In the genomic region with DNA sequence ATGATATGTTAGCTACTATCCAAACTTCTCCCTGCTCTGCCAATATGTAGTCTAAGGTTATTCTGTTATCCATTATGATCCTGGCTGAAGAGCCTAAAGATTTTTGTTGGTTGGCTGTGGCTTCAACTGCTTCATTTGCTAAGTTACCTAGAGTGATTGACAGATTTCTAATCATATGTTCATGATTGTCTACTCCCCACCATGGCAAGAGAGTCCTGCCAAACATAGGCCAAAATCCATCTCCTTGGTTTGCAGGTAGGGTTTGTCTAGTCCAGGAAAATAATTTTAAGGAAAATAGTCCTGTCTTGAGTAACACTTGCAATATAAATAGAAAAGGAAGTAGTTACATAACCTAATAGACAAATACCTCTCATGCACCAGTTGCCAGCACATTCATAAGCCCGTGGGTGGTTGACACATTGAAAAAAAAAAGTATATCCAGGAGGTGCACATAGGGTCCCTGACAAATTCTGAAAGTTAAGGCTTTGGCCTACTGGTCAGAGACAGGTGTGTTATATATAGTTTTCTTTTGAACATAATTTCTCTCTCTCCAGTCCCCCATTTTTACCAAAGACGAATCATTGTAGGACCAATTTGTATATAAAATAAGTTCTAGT, we compare ENCODE assay signal across 1 cellular context.
TF ChIP-seq lines count a peak whose summit lies in the region.

No MANE protein-coding gene starts in this region.

TF ChIP-seq in GM12878, 131 proteins besides CTCF, POLR2A, EP300 and RAD21 (continued from another document):
- no peak for TF ChIP-seq ATF3 (IDR thresholded peaks at IDR 0.05; ENCODE audit: borderline replicate concordance, extremely low read depth, low read depth, low read length)
- peak; percentile 63; the same call in 1 of the 2 replicates for TF ChIP-seq ZNF207 (IDR thresholded peaks at IDR 0.05; ENCODE audit: borderline replicate concordance)
- TF ChIP-seq, protein P1, sequence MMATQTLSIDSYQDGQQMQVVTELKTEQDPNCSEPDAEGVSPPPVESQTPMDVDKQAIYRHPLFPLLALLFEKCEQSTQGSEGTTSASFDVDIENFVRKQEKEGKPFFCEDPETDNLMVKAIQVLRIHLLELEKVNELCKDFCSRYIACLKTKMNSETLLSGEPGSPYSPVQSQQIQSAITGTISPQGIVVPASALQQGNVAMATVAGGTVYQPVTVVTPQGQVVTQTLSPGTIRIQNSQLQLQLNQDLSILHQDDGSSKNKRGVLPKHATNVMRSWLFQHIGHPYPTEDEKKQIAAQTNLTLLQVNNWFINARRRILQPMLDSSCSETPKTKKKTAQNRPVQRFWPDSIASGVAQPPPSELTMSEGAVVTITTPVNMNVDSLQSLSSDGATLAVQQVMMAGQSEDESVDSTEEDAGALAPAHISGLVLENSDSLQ (IDR thresholded peaks at IDR 0.05): peak; percentile 88
- TF ChIP-seq ZNF384 (IDR thresholded peaks at IDR 0.05; ENCODE audit: borderline replicate concordance, low read depth, low read length): peak; percentile 84
TF ChIP-seq in GM12878: peak in this region for 33.
